ENCODE assay signal across 20 cellular contexts in genomic region chr4:100008048-100008447, GRCh38. TPM values are rescaled to one million over a fixed set of nuclear protein-coding genes. Genes with fewer than 3 reads are reported as not detected.
A peak's percentile ranks its signal among the peaks of the same experiment; 100 is the strongest.
DNase-seq lines count a peak whose midpoint lies in the region; ATAC-seq and TF ChIP-seq lines count a peak whose summit lies in the region.
"Had no signal": no experiment of that assay in that cellular context is flagged by ENCODE, and none has a peak within 500 bp of the region (broad histone marks: within the 10 kb centered on the region; RNA-seq: fewer than 3 reads in every experiment).

No MANE protein-coding gene starts in this region.

- no peak for TF ChIP-seq RAD21 in IMR-90 (IDR thresholded peaks at IDR 0.05; ENCODE audit: low read length)

- H3K23ac ChIP-seq in IMR-90 (ENCODE audit: low read depth, low read length), result no peak overlapping the region

- no peaks in the 10 kb centered on the region for H4K20me1 ChIP-seq in IMR-90 (ENCODE audit: insufficient read depth, low read length)

- ATAC-seq in IMR-90 (ENCODE audit: low read depth) (peak; percentile 82), GM21723 (IDR thresholded peaks at IDR 0.05; ENCODE audit: unreplicated experiment) (no peak), HG03095 (IDR thresholded peaks at IDR 0.05; ENCODE audit: unreplicated experiment) (no peak)
- ATAC-seq in effector memory CD8-positive, alpha-beta T cell (replicated peaks), result no peak
- ATAC-seq: activated CD4-positive, alpha-beta T cell treated with anti-CD3 and anti-CD28 coated beads for 36 hours; stimulated activated naive CD8-positive, alpha-beta T cell treated with anti-CD3 and anti-CD28 coated beads, Interleukin-15, Interleukin-2, amounts not matched to agents 100 U/mL and 50 U/mL, for 24 hours had no signal

- in situ Hi-C loops in IMR-90 (cut with MboI; ENCODE audit: low sequenced_read_pairs), result no loop called here

- no peak overlapping the region for H3K4me3 ChIP-seq in AG09309 (ENCODE audit: control insufficient read depth, low read depth, low read length)
- no peak overlapping the region for H3K4me3 ChIP-seq in IMR-90 (ENCODE audit: insufficient read depth, low read depth, low read length)
- no peak overlapping the region for H3K4me3 ChIP-seq in choroid plexus epithelial cell (ENCODE audit: low read depth, low read length)
- H3K4me3 ChIP-seq: SK-N-MC, upper lobe of left lung had no signal

- no peaks in the 10 kb centered on the region for H3K9me1 ChIP-seq in IMR-90 (ENCODE audit: insufficient read depth, low read length)

- CTCF ChIA-PET in IMR-90 (lab: Yijun Ruan, JAX), result interaction anchor here (1.2 to 1.4 kb wide), 2 partner anchors 10 to 11 kb away, joined by 3 to 5 read pairs; no protein-coding TSS in a partner anchor

- no peak overlapping the region for H2AK5ac ChIP-seq in IMR-90 (ENCODE audit: low read depth, low read length)

- no peak overlapping the region for H2AFZ ChIP-seq in IMR-90 (replicated peaks; ENCODE audit: low read length, poor library complexity)

- H3K4me2 ChIP-seq in IMR-90 (ENCODE audit: low read depth, low read length), result no peak overlapping the region

- no peak overlapping the region for H3K4ac ChIP-seq in IMR-90 (ENCODE audit: low read depth, low read length)

- POLR2A ChIA-PET in IMR-90 (lab: Charles Lee; ENCODE audit: unreplicated experiment), result no interaction called here

- H2BK15ac ChIP-seq in IMR-90 (ENCODE audit: low read depth, low read length), result no peak overlapping the region

- no peak for TF ChIP-seq POLR2A in IMR-90 (IDR thresholded peaks at IDR 0.05; ENCODE audit: low read depth, low read length)

- 0 out of 2 replicates have a peak overlapping the region, but pooled peaks have one; percentile 6 for H2BK120ac ChIP-seq in IMR-90 (ENCODE audit: low read depth, low read length)

- WGBS in IMR-90 (ENCODE audit: extremely low coverage in 2 of 2, insufficient read length in 1 of 2), 2 experiments, result no CpG with 5 or more reads among the region's 1 CpG

- no peak overlapping the region for H3K9ac ChIP-seq in IMR-90 (ENCODE audit: low read depth, low read length)

- TF ChIP-seq CTCF in AG09309 (IDR thresholded peaks at IDR 0.05; ENCODE audit: control insufficient read depth, insufficient read depth, low read depth, low read length, missing control alignments), result no peak
- TF ChIP-seq CTCF in IMR-90 (conservative IDR thresholded peaks at IDR 0.05; ENCODE audit: low read depth, low read length), result no peak
- TF ChIP-seq CTCF in choroid plexus epithelial cell (conservative IDR thresholded peaks at IDR 0.05; ENCODE audit: low read depth, low read length), result no peak

- no peaks in the 10 kb centered on the region for H3K9me3 ChIP-seq in IMR-90 (ENCODE audit: control insufficient read depth, insufficient read depth, low read length)
- H3K9me3 ChIP-seq: upper lobe of left lung had no signal

- H2AK9ac ChIP-seq in IMR-90 (replicated peaks; ENCODE audit: low read depth, low read length, poor library complexity), result no peak overlapping the region

- no peaks in the 10 kb centered on the region for H3K27me3 ChIP-seq in IMR-90 (ENCODE audit: control insufficient read depth, insufficient read depth, low read length)
- H3K27me3 ChIP-seq: upper lobe of left lung had no signal

- H3K27me3 Mint-ChIP-seq in effector memory CD8-positive, alpha-beta T cell, result peaks cover 0 to 10% of the 10 kb centered on the region in 2 donors

- no peak overlapping the region; the same call in 1 of the 2 replicates for H3K56ac ChIP-seq in IMR-90 (ENCODE audit: extremely low read depth, insufficient read depth, low read length)

- no peak overlapping the region for H3K27ac ChIP-seq in IMR-90 (ENCODE audit: insufficient read depth, low read length)
- H3K27ac ChIP-seq: SK-N-MC, upper lobe of left lung had no signal

- no peak overlapping the region for H3K4me3 Mint-ChIP-seq in effector memory CD8-positive, alpha-beta T cell
- H3K4me3 Mint-ChIP-seq: activated CD4-positive, alpha-beta T cell treated with anti-CD3 and anti-CD28 coated beads for 36 hours; IgD-negative memory B cell; mesothelial cell of epicardium had no signal

- H2BK5ac ChIP-seq in IMR-90 (ENCODE audit: low read depth, low read length, poor library complexity, severe bottlenecking), result peak overlapping the region; percentile 40

- no TSS peak for BruUV-seq in IMR-90 (replicated peaks; lab: Mats Ljungman, UMichigan)

- dilution Hi-C loops in IMR-90 (cut with HindIII; ENCODE audit: low sequenced_read_pairs, unreplicated experiment), result no loop called here

- H3K18ac ChIP-seq in IMR-90 (ENCODE audit: low read depth, low read length), result no peak overlapping the region

- no peak overlapping the region for H3K27ac Mint-ChIP-seq in effector memory CD8-positive, alpha-beta T cell
- H3K27ac Mint-ChIP-seq: activated CD4-positive, alpha-beta T cell treated with anti-CD3 and anti-CD28 coated beads for 36 hours; IgD-negative memory B cell; mesothelial cell of epicardium had no signal

- intact Hi-C loops in IMR-90 (cut with micrococcal nuclease), result no loop called here

- H3K36me3 Mint-ChIP-seq in effector memory CD8-positive, alpha-beta T cell (ENCODE audit: insufficient read depth), result no peaks in the 10 kb centered on the region
- H3K36me3 Mint-ChIP-seq: IgD-negative memory B cell, mesothelial cell of epicardium had no signal

- H3K4me1 ChIP-seq in IMR-90 (ENCODE audit: control insufficient read depth, insufficient read depth, low read length), result peaks cover 2% of the 10 kb centered on the region; the same call in 1 of the 2 replicates
- H3K4me1 ChIP-seq: upper lobe of left lung had no signal

- H3K4me1 Mint-ChIP-seq in effector memory CD8-positive, alpha-beta T cell (ENCODE audit: low read depth in 2 of 2), result no peaks in the 10 kb centered on the region
- H3K4me1 Mint-ChIP-seq: activated CD4-positive, alpha-beta T cell treated with anti-CD3 and anti-CD28 coated beads for 36 hours; IgD-negative memory B cell had no signal

- H4K91ac ChIP-seq in IMR-90 (ENCODE audit: insufficient read depth, low read depth, low read length), result no peak overlapping the region

- DNase-seq in AG09309 (ENCODE audit: low read depth) (peak; percentile 39), IMR-90 (peak; percentile 74), choroid plexus epithelial cell (ENCODE audit: low read depth) (peak; percentile 79), kidney tubule cell (ENCODE audit: low spot score) (peak; percentile 28), NCI-H1694 (lab: John Stamatoyannopoulos, UW) (no peak)
- no peak for DNase-seq in effector memory CD8-positive, alpha-beta T cell
- DNase-seq: activated CD4-positive, alpha-beta T cell treated with anti-CD3 and anti-CD28 coated beads for 36 hours; activated effector memory CD4-positive, alpha-beta T cell treated with anti-CD3 and anti-CD28 coated beads, Interleukin-2, amount 50 U/mL, for 16 hours; anterior cingulate cortex; cortex of kidney; NCI-H2081 treated with DMSO at 0.1 percent for 48 hours; NCI-H524 treated with DMSO at 0.1 percent for 48 hours; retina; stimulated activated naive CD8-positive, alpha-beta T cell treated with anti-CD3 and anti-CD28 coated beads, Interleukin-15, Interleukin-2, amounts not matched to agents 100 U/mL and 50 U/mL, for 24 hours; upper lobe of left lung had no signal

- no peak overlapping the region for H4K5ac ChIP-seq in IMR-90 (ENCODE audit: low read depth, low read length)

- H3K79me1 ChIP-seq in IMR-90 (ENCODE audit: low read depth in 1 of 2, low read length in 2 of 2), result no peaks in the 10 kb centered on the region

- H3K14ac ChIP-seq in IMR-90 (replicated peaks; ENCODE audit: low read depth, low read length), result no peak overlapping the region

- H2BK20ac ChIP-seq in IMR-90 (ENCODE audit: low read depth, low read length), result no peak overlapping the region

- H4K8ac ChIP-seq in IMR-90 (ENCODE audit: low read depth in 2 of 2, low read length in 2 of 2), result no peak overlapping the region

- H3K9me3 Mint-ChIP-seq in effector memory CD8-positive, alpha-beta T cell, result no peaks in the 10 kb centered on the region
- H3K9me3 Mint-ChIP-seq: IgD-negative memory B cell, mesothelial cell of epicardium had no signal

- no peaks in the 10 kb centered on the region for H3K36me3 ChIP-seq in IMR-90 (ENCODE audit: control insufficient read depth, insufficient read depth, low read length)
- H3K36me3 ChIP-seq: upper lobe of left lung had no signal

TF ChIP-seq in IMR-90, 13 proteins besides CTCF, POLR2A, EP300 and RAD21:
- TF ChIP-seq RCOR1 (IDR thresholded peaks at IDR 0.05; ENCODE audit: insufficient replicate concordance, low read length) (no peak), CEBPB (IDR thresholded peaks at IDR 0.05; ENCODE audit: low read depth, low read length) (peak; percentile 88)
TF ChIP-seq in IMR-90: peak in this region for 1.

RNA-seq across cellular contexts. Expression of gene H2AZ1, which starts 58.0 kb away (rescaled TPM):
- total RNA-seq in IMR-90 (2012; rRNA removed), result 938 and 1,129 TPM in 2 replicates
- 419 and 456 TPM in 2 replicates for polyA plus RNA-seq in IMR-90 (2012; rRNA removed)
- 543 and 858 TPM in 2 replicates for polyA plus RNA-seq in IMR-90 (2012; cell fraction: cytosol; rRNA removed)
- polyA plus RNA-seq in IMR-90 (2012; cell fraction: nucleus; rRNA removed; ENCODE audit: low replicate concordance), result 162 and 261 TPM in 2 replicates

Comparison
In these comparisons a context has a peak if more than half of its experiments do, and no peak if none do; other contexts are left out.
1. DNase-seq: peak in AG09309 (single experiment), IMR-90 (single experiment), choroid plexus epithelial cell (single experiment) and kidney tubule cell (single experiment); none in NCI-H1694 (single experiment) and effector memory CD8-positive, alpha-beta T cell (0 of 3).